In genomic region chr14:91454155-91454554, GRCh38 we compare ENCODE assay signal across 17 cellular contexts. TPM values are rescaled to one million over a fixed set of nuclear protein-coding genes. Genes with fewer than 3 reads are reported as not detected.
A peak's percentile ranks its signal among the peaks of the same experiment; 100 is the strongest.
DNase-seq lines count a peak whose midpoint lies in the region; ATAC-seq, FAIRE-seq and TF ChIP-seq lines count a peak whose summit lies in the region.
"Had no signal": no experiment of that assay in that cellular context is flagged by ENCODE, and none has a peak within 500 bp of the region (broad histone marks: within the 10 kb centered on the region; RNA-seq: fewer than 3 reads in every experiment).

No MANE protein-coding gene starts in this region.

- intact Hi-C loops in GM12878 (cut with micrococcal nuclease; ENCODE audit: unreplicated experiment) = no loop called here

- TF ChIP-seq RAD21 in GM12878 (IDR thresholded peaks at IDR 0.05; ENCODE audit: insufficient read depth, low read depth, low read length) = no peak

- H2AFZ ChIP-seq in Loucy (ENCODE audit: low read length) (no peak overlapping the region), GM12878 (ENCODE audit: control insufficient read depth, low read depth, low read length) (no peak overlapping the region)

- H3K79me2 ChIP-seq in Loucy (ENCODE audit: insufficient read depth, low read length) = no peaks in the 10 kb centered on the region
- no peaks in the 10 kb centered on the region for H3K79me2 ChIP-seq in GM12878 (ENCODE audit: control insufficient read depth, insufficient read depth, low read length)

- H3K36me3 ChIP-seq in Loucy (ENCODE audit: insufficient read depth, low read length) = peaks cover 34% of the 10 kb centered on the region; the same call in 1 of the 2 replicates
- peaks cover 3 to 19% of the 10 kb centered on the region in 2 experiments for H3K36me3 ChIP-seq in GM12878 (ENCODE audit: control insufficient read depth in 2 of 2, insufficient read depth in 2 of 2, low read length in 1 of 2)

- H3K9ac ChIP-seq in Loucy (ENCODE audit: low read depth, low read length, poor library complexity, severe bottlenecking) (peak overlapping the region; percentile 18), GM12878 (ENCODE audit: control insufficient read depth, insufficient read depth, low read length) (no peak overlapping the region)

- 0 out of 2 replicates have a peak, but pooled peaks cover 2% of the 10 kb centered on the region for H3F3A ChIP-seq in Loucy (ENCODE audit: low read depth)

- RAD21 ChIA-PET in GM12878 (lab: Charles Lee; ENCODE audit: unreplicated experiment) = interaction anchor here (1.2 kb wide), 1 partner anchor 38 kb away, joined by 3 read pairs; no protein-coding TSS in a partner anchor

- peaks cover 7 to 29% of the 10 kb centered on the region in 2 donors for H3K36me3 Mint-ChIP-seq in activated T-cell treated with anti-CD3 and anti-CD28 coated beads, Interleukin-2, amount 50 U/mL, for 72 hours (ENCODE audit: insufficient read depth in 2 of 2)
- peaks cover 13 to 35% of the 10 kb centered on the region in 2 donors for H3K36me3 Mint-ChIP-seq in stimulated activated naive B cell treated with anti-CD40 and anti-IgM and Interleukin-4, amounts not matched to agents 10 μg/mL and 1 μg/mL and 100 μg/mL, for 72 hours

- BruUV-seq in GM12878 (replicated peaks; lab: Mats Ljungman, UMichigan) = no TSS peak

- H3K4me2 ChIP-seq in Loucy (ENCODE audit: low read depth, low read length, poor library complexity, severe bottlenecking) = no peak overlapping the region
- H3K4me2 ChIP-seq in GM12878 (ENCODE audit: control insufficient read depth, insufficient read depth) = no peak overlapping the region

- CTCF ChIA-PET in GM12878 (lab: Yijun Ruan, JAX) = interaction anchor here (0.6 to 1.1 kb wide), 3 partner anchors 9 to 1771 kb away, joined by 3 read pairs; no protein-coding TSS in a partner anchor

- no peak overlapping the region for H3K4me3 ChIP-seq in Loucy (ENCODE audit: low read length, poor library complexity, severe bottlenecking)
- no peak overlapping the region for H3K4me3 ChIP-seq in GM12878

- POLR2A ChIA-PET in GM12878 (lab: Charles Lee) = no interaction called here

- H3K9me3 Mint-ChIP-seq in activated T-cell treated with anti-CD3 and anti-CD28 coated beads, Interleukin-2, amount 50 U/mL, for 72 hours = no peaks in the 10 kb centered on the region
- no peaks in the 10 kb centered on the region for H3K9me3 Mint-ChIP-seq in stimulated activated naive B cell treated with anti-CD40 and anti-IgM and Interleukin-4, amounts not matched to agents 10 μg/mL and 1 μg/mL and 100 μg/mL, for 72 hours
- H3K9me3 Mint-ChIP-seq: HFFc6 had no signal

- peaks cover 10% of the 10 kb centered on the region for H3K4me1 ChIP-seq in Loucy (ENCODE audit: insufficient read depth, low read length, poor library complexity, severe bottlenecking)
- no peaks in the 10 kb centered on the region for H3K4me1 ChIP-seq in GM12878 (ENCODE audit: control insufficient read depth, insufficient read depth, low read length)

- no peaks in the 10 kb centered on the region for H3K27me3 ChIP-seq in Loucy (ENCODE audit: insufficient read depth, low read length, poor library complexity, severe bottlenecking)
- no peaks in the 10 kb centered on the region for H3K27me3 ChIP-seq in GM12878 (replicated peaks in 1 of 2; ENCODE audit: control insufficient read depth in 2 of 2, insufficient read depth in 2 of 2, low read length in 1 of 2)

- SMC1A ChIA-PET in GM12878 (lab: Charles Lee; ENCODE audit: uncharacterized antibody, unreplicated experiment) = interaction anchor here (0.6 to 1.6 kb wide), 4 partner anchors 8 to 55 kb away, joined by 3 to 4 read pairs (median 3); no protein-coding TSS in a partner anchor

- H3K27me3 Mint-ChIP-seq in activated T-cell treated with anti-CD3 and anti-CD28 coated beads, Interleukin-2, amount 50 U/mL, for 72 hours (ENCODE audit: low read depth) = no peaks in the 10 kb centered on the region
- H3K27me3 Mint-ChIP-seq in stimulated activated naive B cell treated with anti-CD40 and anti-IgM and Interleukin-4, amounts not matched to agents 10 μg/mL and 1 μg/mL and 100 μg/mL, for 72 hours = no peaks in the 10 kb centered on the region

- TF ChIP-seq POLR2A in GM12878 (IDR thresholded peaks at IDR 0.05; ENCODE audit: low read depth, low read length) = no peak

- FAIRE-seq in GM12878 (lab: Jason Lieb, UNC) = no peak
- FAIRE-seq: A204.1, H1 had no signal

- no peak overlapping the region for H3K27ac ChIP-seq in GM12878 (ENCODE audit: control insufficient read depth, insufficient read depth)

- H3K27ac Mint-ChIP-seq in activated T-cell treated with anti-CD3 and anti-CD28 coated beads, Interleukin-2, amount 50 U/mL, for 72 hours = peak overlapping the region; percentile 32
- H3K27ac Mint-ChIP-seq in stimulated activated naive B cell treated with anti-CD40 and anti-IgM and Interleukin-4, amounts not matched to agents 10 μg/mL and 1 μg/mL and 100 μg/mL, for 72 hours = peak overlapping the region; percentile 44
- H3K27ac Mint-ChIP-seq: HFFc6 had no signal

- TF ChIP-seq EP300 in GM12878 (IDR thresholded peaks at IDR 0.05; ENCODE audit: borderline replicate concordance in 1 of 2, control insufficient read depth in 1 of 2, low read depth in 2 of 2, low read length in 2 of 2) = no peak

- H3K4me1 Mint-ChIP-seq in activated T-cell treated with anti-CD3 and anti-CD28 coated beads, Interleukin-2, amount 50 U/mL, for 72 hours (ENCODE audit: low read depth) = peaks cover 21% of the 10 kb centered on the region
- H3K4me1 Mint-ChIP-seq in stimulated activated naive B cell treated with anti-CD40 and anti-IgM and Interleukin-4, amounts not matched to agents 10 μg/mL and 1 μg/mL and 100 μg/mL, for 72 hours = peaks cover 0 to 5% of the 10 kb centered on the region in 2 donors

- H3K4me3 Mint-ChIP-seq in activated T-cell treated with anti-CD3 and anti-CD28 coated beads, Interleukin-2, amount 50 U/mL, for 72 hours = no peak overlapping the region
- no peak overlapping the region for H3K4me3 Mint-ChIP-seq in stimulated activated naive B cell treated with anti-CD40 and anti-IgM and Interleukin-4, amounts not matched to agents 10 μg/mL and 1 μg/mL and 100 μg/mL, for 72 hours
- H3K4me3 Mint-ChIP-seq: HFFc6 had no signal

- H3K9me3 ChIP-seq in Loucy (ENCODE audit: insufficient read depth, low read depth, low read length) (no peaks in the 10 kb centered on the region), GM12878 (replicated peaks; ENCODE audit: control insufficient read depth, insufficient read depth, low read length) (no peaks in the 10 kb centered on the region)

- no peak for TF ChIP-seq CTCF in Loucy (conservative IDR thresholded peaks at IDR 0.05; ENCODE audit: low read length)
- no peak for TF ChIP-seq CTCF in GM12878 (IDR thresholded peaks at IDR 0.05 in 2 of 3, conservative IDR thresholded peaks at IDR 0.05 in 1 of 3; ENCODE audit: control insufficient read depth in 2 of 3, extremely low read depth in 1 of 3, insufficient read depth in 1 of 3, low read depth in 3 of 3, low read length in 3 of 3)

- no peaks in the 10 kb centered on the region for H3K9me2 ChIP-seq in Loucy (replicated peaks; ENCODE audit: low read depth, low read length)

- ATAC-seq in activated T-cell treated with anti-CD3 and anti-CD28 coated beads, Interleukin-2, amount 50 U/mL, for 72 hours (replicated peaks in 1 of 2) = peak in 1 of 2 donors; percentile 13
- ATAC-seq in GM12878 (peak; percentile 37; the same call in 2 of the 3 replicates), HG03432 (IDR thresholded peaks at IDR 0.05; ENCODE audit: unreplicated experiment) (no peak)
- no peak for ATAC-seq in stimulated activated naive B cell treated with anti-CD40 and anti-IgM and Interleukin-4, amounts not matched to agents 10 μg/mL and 1 μg/mL and 100 μg/mL, for 72 hours (replicated peaks)

- DNase-seq in activated T-cell treated with anti-CD3 and anti-CD28 coated beads, Interleukin-2, amount 50 U/mL, for 72 hours = no peak
- no peak for DNase-seq in activated T-cell treated with anti-CD3 and anti-CD28 coated beads for 4 hours
- DNase-seq in GM12878 (ENCODE audit: low read depth, low spot score) = no peak
- no peak for DNase-seq in stimulated activated naive B cell treated with anti-CD40 and anti-IgM and Interleukin-4, amounts not matched to agents 10 μg/mL and 1 μg/mL and 100 μg/mL, for 72 hours
- DNase-seq in midbrain (lab: John Stamatoyannopoulos, UW) = no peak
- no peak for DNase-seq in DMS53 treated with DMSO at 0.1 percent for 48 hours (lab: John Stamatoyannopoulos, UW; ENCODE audit: unreplicated experiment)
- DNase-seq: EL; HFFc6; MM.1S; NCI-H1105; NCI-H1694 treated with DMSO at 0.1 percent for 48 hours; NCI-H345; NK-92 treated with Interleukin-12 subunit alpha and Interleukin-12 subunit beta, amount 100 ng/mL, for 24 hours had no signal

- H4K20me1 ChIP-seq in Loucy (ENCODE audit: insufficient read depth, low read length, poor library complexity, severe bottlenecking) = no peaks in the 10 kb centered on the region
- no peaks in the 10 kb centered on the region for H4K20me1 ChIP-seq in GM12878 (ENCODE audit: control insufficient read depth, insufficient read depth)

- in situ Hi-C loops in GM12878 (cut with MboI) = no loop called here

RNA-seq across cellular contexts. Expression of gene CCDC88C, which starts 36.5 kb away (rescaled TPM):
- 100 to 1,000 TPM; 103 to 111 TPM for total RNA-seq in activated T-cell treated with anti-CD3 and anti-CD28 coated beads, Interleukin-2, amount 50 U/mL, for 72 hours
- 423 and 447 TPM in 2 replicates for total RNA-seq in GM12878 (2013; cell fraction: nucleolus; rRNA removed)
- total RNA-seq in GM12878 (2014; rRNA removed) (48.4 and 48.8 TPM in 2 replicates), GM12878 (2014; rRNA removed; fragmentation: Illumina TruSeq; extraction: Trizol) (35.7 and 41.3 TPM in 2 replicates), GM12878 (2021) (71.3 and 79.6 TPM in 2 replicates)
- polyA plus RNA-seq in GM12878 (2011; ENCODE audit: low read depth) = 18.5 TPM
- polyA plus RNA-seq in GM12878 (2011; rRNA removed) (37.2 and 39.7 TPM in 2 replicates), GM12878 (2014; fragmentation: Illumina TruSeq; extraction: Trizol) (20.2 and 31.3 TPM in 2 replicates), GM12878 (2014; fragmentation: Nextera tagmentation; extraction: Ambion mirVana) (1 to 10 TPM; 4.0 to 7.0 TPM), GM12878 (2014; rRNA removed) (53.5 and 66.2 TPM in 2 replicates), GM12878 (2016; fragmentation: Nextera tagmentation; extraction: Ambion mirVana) (10 to 100 TPM; 28.9 to 33.4 TPM)
- polyA plus RNA-seq in GM12878 (2011; cell fraction: cytosol; rRNA removed) = 37.8 and 40.4 TPM in 2 replicates
- 123 and 167 TPM in 2 replicates for polyA plus RNA-seq in GM12878 (2011; cell fraction: nucleus; rRNA removed)
- polyA plus RNA-seq in GM12878 (2012) = 34.9 and 39.6 TPM in 2 replicates
- 69.8 and 107 TPM in 2 replicates for polyA minus RNA-seq in GM12878 (2011; rRNA and poly(A)+ RNA removed)
- polyA minus RNA-seq in GM12878 (2011; cell fraction: cytosol; rRNA and poly(A)+ RNA removed) = 26.6 and 28.2 TPM in 2 replicates
- 97.0 and 159 TPM in 2 replicates for polyA minus RNA-seq in GM12878 (2011; cell fraction: nucleus; rRNA and poly(A)+ RNA removed)

RNA-seq across cellular contexts. Expression of gene PPP4R3A, which starts 56.0 kb away (rescaled TPM):
- total RNA-seq in activated T-cell treated with anti-CD3 and anti-CD28 coated beads, Interleukin-2, amount 50 U/mL, for 72 hours = 100 to 1,000 TPM; 131 to 147 TPM
- 151 TPM in 2 replicates for total RNA-seq in GM12878 (2013; cell fraction: nucleolus; rRNA removed)
- total RNA-seq in GM12878 (2014; rRNA removed) = 66.6 and 69.4 TPM in 2 replicates
- total RNA-seq in GM12878 (2014; rRNA removed; fragmentation: Illumina TruSeq; extraction: Trizol) = 89.8 and 92.1 TPM in 2 replicates
- total RNA-seq in GM12878 (2021) = 74.5 and 85.1 TPM in 2 replicates
- polyA plus RNA-seq in GM12878 (2011; ENCODE audit: low read depth) = 45.6 TPM
- 66.5 and 80.9 TPM in 2 replicates for polyA plus RNA-seq in GM12878 (2011; rRNA removed)
- 32.2 and 39.3 TPM in 2 replicates for polyA plus RNA-seq in GM12878 (2011; cell fraction: cytosol; rRNA removed)
- 52.7 and 69.0 TPM in 2 replicates for polyA plus RNA-seq in GM12878 (2011; cell fraction: nucleus; rRNA removed)
- polyA plus RNA-seq in GM12878 (2012) = 50.9 and 55.2 TPM in 2 replicates
- 97.8 and 125 TPM in 2 replicates for polyA plus RNA-seq in GM12878 (2014; fragmentation: Illumina TruSeq; extraction: Trizol)
- polyA plus RNA-seq in GM12878 (2014; fragmentation: Nextera tagmentation; extraction: Ambion mirVana) = 10 to 100 TPM; 19.4 to 28.2 TPM
- polyA plus RNA-seq in GM12878 (2014; rRNA removed) = 59.3 and 61.2 TPM in 2 replicates
- polyA plus RNA-seq in GM12878 (2016; fragmentation: Nextera tagmentation; extraction: Ambion mirVana) = 10 to 100 TPM; 41.8 to 58.9 TPM
- 39.5 and 50.2 TPM in 2 replicates for polyA minus RNA-seq in GM12878 (2011; rRNA and poly(A)+ RNA removed)
- 29.0 and 32.4 TPM in 2 replicates for polyA minus RNA-seq in GM12878 (2011; cell fraction: cytosol; rRNA and poly(A)+ RNA removed)
- 22.1 and 42.3 TPM in 2 replicates for polyA minus RNA-seq in GM12878 (2011; cell fraction: nucleus; rRNA and poly(A)+ RNA removed)
